ENCODE assay signal across 8 cellular contexts in the genomic region with DNA sequence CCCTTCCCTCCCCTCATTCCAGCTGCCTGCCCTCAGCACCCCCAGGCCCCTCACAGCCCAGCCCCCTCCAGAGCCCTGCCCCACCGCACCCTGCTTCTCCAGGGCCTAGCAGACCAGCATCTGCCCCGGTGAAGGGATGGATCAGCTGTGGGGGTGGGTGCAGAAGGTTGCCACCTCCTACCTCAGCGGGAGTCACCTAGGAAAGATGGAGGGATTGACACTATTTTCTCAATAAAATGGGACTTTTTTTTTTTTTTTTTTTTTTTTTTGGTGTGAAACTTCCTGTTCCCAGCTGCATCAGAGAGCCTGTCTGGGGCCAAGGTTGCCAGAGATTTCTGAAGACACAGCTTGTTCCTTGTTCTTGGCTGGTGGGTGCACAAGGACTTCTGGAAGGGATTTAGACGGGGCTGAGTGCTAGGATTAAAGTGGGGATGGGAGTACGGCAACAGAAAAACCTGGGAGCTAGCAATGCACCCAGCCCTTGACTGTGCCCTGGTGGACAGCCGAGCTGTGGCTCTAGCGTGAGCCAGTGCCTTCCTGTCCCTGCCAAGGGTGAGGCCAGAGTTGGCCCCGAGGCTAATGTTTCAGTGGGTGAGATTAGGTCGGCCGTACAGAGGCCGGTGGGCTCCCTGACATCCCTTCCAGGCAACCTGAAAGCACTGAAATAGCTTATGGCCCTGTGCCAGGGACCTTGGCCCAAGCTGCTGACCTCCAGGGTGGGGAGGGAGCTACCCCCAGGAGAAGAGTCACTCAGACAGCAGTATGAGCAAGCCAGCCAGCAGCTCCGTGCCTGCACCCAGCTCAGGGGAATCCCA. TPM values are rescaled to one million over a fixed set of nuclear protein-coding genes. Genes with fewer than 3 reads are reported as not detected.
DNase-seq lines count a peak whose midpoint lies in the region; ATAC-seq and TF ChIP-seq lines count a peak whose summit lies in the region.

No MANE protein-coding gene starts in this region.

- H3K27ac ChIP-seq in Peyer's patch, result peak overlapping the region; percentile 17 to 75 (median 42)
- H3K27ac ChIP-seq in foreskin keratinocyte, result no peak overlapping the region

- H3K4me1 ChIP-seq in Peyer's patch (peaks cover 0 to 38% (median 4%) of the 10 kb centered on the region in 4 donors), foreskin keratinocyte (no peaks in the 10 kb centered on the region)

- ATAC-seq in foreskin keratinocyte (peak; percentile 30), GM18870 (IDR thresholded peaks at IDR 0.05; ENCODE audit: unreplicated experiment) (no peak)

- DNase-seq in Daoy (ENCODE audit: low read depth) (peak; percentile 52), Peyer's patch (peak in 1 of 3 donors; percentile 66), foreskin keratinocyte (no peak), pons (ENCODE audit: low spot score) (peak; percentile 47), KG1 (lab: John Stamatoyannopoulos, UW) (no peak), A172 (ENCODE audit: low spot score) (no peak)
- no peak for DNase-seq in activated CD4-positive, alpha-beta T cell treated with anti-CD3 and anti-CD28 coated beads for 48 hours

- H3K27me3 ChIP-seq in Peyer's patch (no peaks in the 10 kb centered on the region), foreskin keratinocyte (peaks cover 36% of the 10 kb centered on the region)

- H3K36me3 ChIP-seq in Peyer's patch, result peaks cover 0 to 27% (median 0%) of the 10 kb centered on the region in 3 donors

- peak overlapping the region in 2 of 4 donors; percentile 10 to 14 for H3K4me3 ChIP-seq in Peyer's patch

- no peak for TF ChIP-seq POLR2A in Peyer's patch (IDR thresholded peaks at IDR 0.05)

- TF ChIP-seq CTCF in Peyer's patch (IDR thresholded peaks at IDR 0.05), result peak in 4 of 6 experiments; percentile 4 to 45 (median 31)
- no peak for TF ChIP-seq CTCF in foreskin keratinocyte (conservative IDR thresholded peaks at IDR 0.05)

- H3K9me3 ChIP-seq in Peyer's patch, result no peaks in the 10 kb centered on the region

RNA-seq across cellular contexts. Expression of a gene that starts 4.5 kb away (rescaled TPM):
- total RNA-seq in Daoy (2014; rRNA removed; shearing (Covaris generic)), result 0.63 and 1.1 TPM in 2 replicates
- total RNA-seq in Peyer's patch (100 to 1,000 TPM in 2 of 4 donors, 10 to 100 TPM in 1, 1 to 10 TPM in 1; 9.9 to 154 (median 90.3) TPM), foreskin keratinocyte (0.07 and 0.10 TPM in 2 replicates)
- 0.07 and 0.08 TPM in 2 replicates for polyA plus RNA-seq in foreskin keratinocyte
- 0.17 TPM in 1 of 2 replicates, not detected in the other for total RNA-seq in A172 (2014; rRNA removed; shearing (Covaris generic))

Comparison
In these comparisons a context has a peak if more than half of its experiments do, and no peak if none do; other contexts are left out.
1. DNase-seq: peak in Daoy (single experiment) and pons (single experiment); none in foreskin keratinocyte (0 of 2), KG1 (single experiment), activated CD4-positive, alpha-beta T cell treated with anti-CD3 and anti-CD28 coated beads for 48 hours (single experiment) and A172 (single experiment).